In the genomic region with DNA sequence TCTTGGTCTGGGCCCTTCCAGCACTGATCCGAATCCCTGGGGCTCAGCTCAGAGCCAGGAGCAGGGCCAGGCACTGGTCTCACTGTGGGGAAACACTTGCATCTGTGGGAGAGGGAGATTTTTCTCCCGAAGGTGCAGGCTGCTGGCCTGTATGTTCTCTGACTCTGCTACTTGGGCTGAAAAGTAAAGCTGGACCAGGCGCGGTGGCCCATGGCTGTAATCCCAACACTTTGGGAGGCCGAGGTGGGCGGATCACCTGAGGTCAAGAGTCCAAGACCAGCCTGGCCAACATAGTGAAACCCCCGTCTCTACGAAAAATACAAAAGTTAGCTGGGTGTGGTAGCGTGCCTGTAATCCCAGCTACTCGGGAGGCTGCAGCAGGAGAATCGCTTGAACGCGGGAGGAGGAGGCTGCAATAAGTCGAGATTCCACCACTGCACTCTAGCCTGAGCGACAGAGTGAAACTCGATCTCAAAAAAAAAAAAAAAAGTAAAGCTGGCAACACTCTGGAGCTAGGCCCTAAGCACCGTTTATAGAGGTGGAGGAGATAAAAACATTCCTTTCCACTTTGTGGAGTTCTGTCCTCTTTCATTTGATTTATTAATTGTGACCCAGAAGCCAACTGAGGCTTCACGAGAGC, we compare ENCODE assay signal across 30 cellular contexts. TPM values are rescaled to one million over a fixed set of nuclear protein-coding genes. Genes with fewer than 3 reads are reported as not detected.
A peak's percentile ranks its signal among the peaks of the same experiment; 100 is the strongest.
DNase-seq lines count a peak whose midpoint lies in the region; ATAC-seq and TF ChIP-seq lines count a peak whose summit lies in the region.
"Had no signal": no experiment of that assay in that cellular context is flagged by ENCODE, and none has a peak within 500 bp of the region (broad histone marks: within the 10 kb centered on the region; RNA-seq: fewer than 3 reads in every experiment).

No MANE protein-coding gene starts in this region.

- TF ChIP-seq RAD21 in IMR-90 (IDR thresholded peaks at IDR 0.05; ENCODE audit: low read length): no peak

- H3K4ac ChIP-seq in IMR-90 (ENCODE audit: low read depth, low read length): peak overlapping the region; percentile 32; the same call in 1 of the 2 replicates

- no peak for TF ChIP-seq CTCF in IMR-90 (conservative IDR thresholded peaks at IDR 0.05; ENCODE audit: low read depth, low read length)
- no peak for TF ChIP-seq CTCF in gastrocnemius medialis (IDR thresholded peaks at IDR 0.05 in 4 of 5, conservative IDR thresholded peaks at IDR 0.05 in 1 of 5)

- no peak overlapping the region for H3K27ac ChIP-seq in IMR-90 (ENCODE audit: insufficient read depth, low read length)
- H3K27ac ChIP-seq in muscle layer of colon (ENCODE audit: low read depth, low read length): peak overlapping the region; percentile 89
- H3K27ac ChIP-seq in gastrocnemius medialis: peak overlapping the region; percentile 90 to 93 (median 92)
- H3K27ac ChIP-seq: SJSA1, skin epidermis, suprapubic skin had no signal

- H2AFZ ChIP-seq in IMR-90 (replicated peaks; ENCODE audit: low read length, poor library complexity): no peak overlapping the region

- H3K4me1 ChIP-seq in IMR-90 (ENCODE audit: control insufficient read depth, insufficient read depth, low read length) (peaks cover 10% of the 10 kb centered on the region), muscle layer of colon (ENCODE audit: insufficient read depth, low read length) (peaks cover 74% of the 10 kb centered on the region), gastrocnemius medialis (peaks cover 60 to 72% of the 10 kb centered on the region in 2 donors)
- H3K4me1 ChIP-seq: Peyer's patch, suprapubic skin had no signal

- no peak overlapping the region; the same call in 1 of the 2 replicates for H2AK5ac ChIP-seq in IMR-90 (ENCODE audit: low read depth, low read length)

- H3K27me3 ChIP-seq in IMR-90 (ENCODE audit: control insufficient read depth, insufficient read depth, low read length) (peaks cover 7% of the 10 kb centered on the region; the same call in 1 of the 2 replicates), muscle layer of colon (ENCODE audit: control insufficient read depth in 1 of 2, insufficient read depth in 2 of 2, low read length in 2 of 2) (no peaks in the 10 kb centered on the region), gastrocnemius medialis (no peaks in the 10 kb centered on the region)
- H3K27me3 ChIP-seq: Peyer's patch, SJSA1 had no signal

- CTCF ChIA-PET in IMR-90 (lab: Yijun Ruan, JAX): interaction anchor here (0.6 kb wide), 1 partner anchor 622 kb away, joined by 4 read pairs; no protein-coding TSS in a partner anchor

- H4K20me1 ChIP-seq in IMR-90 (ENCODE audit: insufficient read depth, low read length): no peaks in the 10 kb centered on the region

- H3K9ac ChIP-seq in IMR-90 (ENCODE audit: low read depth, low read length): no peak overlapping the region
- peak overlapping the region; percentile 28 for H3K9ac ChIP-seq in muscle layer of colon (ENCODE audit: low read length)

- POLR2A ChIA-PET in IMR-90 (lab: Charles Lee; ENCODE audit: unreplicated experiment): interaction anchor here (0.6 kb wide), 1 partner anchor 335 kb away, joined by 4 read pairs; no protein-coding TSS in a partner anchor

- H3K23ac ChIP-seq in IMR-90 (ENCODE audit: low read depth, low read length): no peak overlapping the region

- peaks cover 3% of the 10 kb centered on the region; the same call in 1 of the 2 replicates for H3K9me1 ChIP-seq in IMR-90 (ENCODE audit: insufficient read depth, low read length)

- no peak overlapping the region for H3K4me2 ChIP-seq in IMR-90 (ENCODE audit: low read depth, low read length)

- no peak overlapping the region for H2BK15ac ChIP-seq in IMR-90 (ENCODE audit: low read depth, low read length)

- no peak for TF ChIP-seq POLR2A in IMR-90 (IDR thresholded peaks at IDR 0.05; ENCODE audit: low read depth, low read length)
- no peak for TF ChIP-seq POLR2A in gastrocnemius medialis (IDR thresholded peaks at IDR 0.05)

- H4K8ac ChIP-seq in IMR-90 (ENCODE audit: low read depth in 2 of 2, low read length in 2 of 2): no peak overlapping the region

- H2BK5ac ChIP-seq in IMR-90 (ENCODE audit: low read depth, low read length, poor library complexity, severe bottlenecking): no peak overlapping the region

- no peaks in the 10 kb centered on the region for H3K79me1 ChIP-seq in IMR-90 (ENCODE audit: low read depth in 1 of 2, low read length in 2 of 2)

- in situ Hi-C loops in IMR-90 (cut with MboI; ENCODE audit: low sequenced_read_pairs) (no loop called here), gastrocnemius medialis (cut with MboI; ENCODE audit: low sequenced_read_pairs in 4 of 4) (no loop called here)

- H3K56ac ChIP-seq in IMR-90 (ENCODE audit: extremely low read depth, insufficient read depth, low read length): no peak overlapping the region

- no peak overlapping the region for H2AK9ac ChIP-seq in IMR-90 (replicated peaks; ENCODE audit: low read depth, low read length, poor library complexity)

- intact Hi-C loops in IMR-90 (cut with micrococcal nuclease) (no loop called here), Right ventricle myocardium superior (cut with DNase I) (no loop called here), gastrocnemius medialis (cut with DNase I; ENCODE audit: low total_unique reads) (loop anchor here (2.0 kb wide), 1 partner anchor 32 kb away; no protein-coding TSS in a partner anchor)

- 74% methylated on average over 5 of the region's 18 CpGs; no CpG with 5 or more reads in 1 of the 2 experiments for WGBS in IMR-90 (ENCODE audit: extremely low coverage in 2 of 2, insufficient read length in 1 of 2), 2 experiments

- no peaks in the 10 kb centered on the region for H3K9me3 ChIP-seq in IMR-90 (ENCODE audit: control insufficient read depth, insufficient read depth, low read length)
- H3K9me3 ChIP-seq in muscle layer of colon (ENCODE audit: low read length): no peaks in the 10 kb centered on the region
- H3K9me3 ChIP-seq in gastrocnemius medialis: no peaks in the 10 kb centered on the region
- H3K9me3 ChIP-seq: Peyer's patch, SJSA1, suprapubic skin had no signal

- ATAC-seq in IMR-90 (ENCODE audit: low read depth): no peak
- ATAC-seq in Right ventricle myocardium superior (ENCODE audit: poor library complexity): peak; percentile 38
- peak; percentile 59 to 64 for ATAC-seq in gastrocnemius medialis
- no peak for ATAC-seq in HG02970 (IDR thresholded peaks at IDR 0.05; ENCODE audit: low FRiP score, unreplicated experiment)
- ATAC-seq: activated CD8-positive, alpha-beta memory T cell treated with anti-CD3 and anti-CD28 coated beads, Interleukin-2, amount 10 ng/mL, durations not matched to agents 7 days and 5 days; natural killer cell treated with Interleukin-12 subunit alpha and Interleukin-12 subunit beta and Interleukin-15 and Interleukin-18, amount 100 ng/mL, for 72 hours had no signal

- no TSS peak for BruUV-seq in IMR-90 (replicated peaks; lab: Mats Ljungman, UMichigan)

- no peak overlapping the region; the same call in 1 of the 2 replicates for H4K91ac ChIP-seq in IMR-90 (ENCODE audit: insufficient read depth, low read depth, low read length)

- H2BK20ac ChIP-seq in IMR-90 (ENCODE audit: low read depth, low read length): no peak overlapping the region

- no peak overlapping the region for H3K18ac ChIP-seq in IMR-90 (ENCODE audit: low read depth, low read length)

- dilution Hi-C loops in IMR-90 (cut with HindIII; ENCODE audit: low sequenced_read_pairs, unreplicated experiment): no loop called here

- no peak overlapping the region for H4K5ac ChIP-seq in IMR-90 (ENCODE audit: low read depth, low read length)

- DNase-seq in IMR-90 (no peak), Right ventricle myocardium superior (no peak), gastrocnemius medialis (peak in 1 of 2 donors; percentile 45), NCI-H2029 (lab: John Stamatoyannopoulos, UW) (no peak), mesenteric fat pad (ENCODE audit: low spot score) (no peak), COR-L47 (lab: John Stamatoyannopoulos, UW) (no peak)
- DNase-seq: ACHN; activated CD4-positive, alpha-beta T cell treated with anti-CD3 and anti-CD28 coated beads for 4 hours; activated CD8-positive, alpha-beta memory T cell treated with anti-CD3 and anti-CD28 coated beads, Interleukin-2, amount 10 ng/mL, durations not matched to agents 7 days and 5 days; activated naive CD4-positive, alpha-beta T cell treated with anti-CD3 and anti-CD28 coated beads, Interleukin-2, amount 50 U/mL, for 16 hours; anterior cingulate cortex; central memory CD4-positive, alpha-beta T cell; DMS79; head of caudate nucleus; KG1; mesendoderm; NCI-H1694 treated with DMSO at 0.1 percent for 48 hours; NCI-H524 treated with DMSO at 0.1 percent for 48 hours; NK-92 treated with Interleukin-12 subunit alpha and Interleukin-12 subunit beta, amount 100 ng/mL, for 24 hours; Peyer's patch; posterior cingulate gyrus; stimulated activated CD4-positive, alpha-beta T cell treated with anti-CD3 and anti-CD28 coated beads, Interleukin-1b, Interleukin-23, amount 100 ng/mL, for 48 hours had no signal

- no peak overlapping the region for H2BK120ac ChIP-seq in IMR-90 (ENCODE audit: low read depth, low read length)

- H3K36me3 ChIP-seq in IMR-90 (ENCODE audit: control insufficient read depth, insufficient read depth, low read length): no peaks in the 10 kb centered on the region
- H3K36me3 ChIP-seq in muscle layer of colon (ENCODE audit: insufficient read depth, low read length): peaks cover 16% of the 10 kb centered on the region
- no peaks in the 10 kb centered on the region for H3K36me3 ChIP-seq in gastrocnemius medialis
- H3K36me3 ChIP-seq: Peyer's patch, suprapubic skin had no signal

- H3K14ac ChIP-seq in IMR-90 (replicated peaks; ENCODE audit: low read depth, low read length): no peak overlapping the region

- H3K4me3 ChIP-seq in IMR-90 (ENCODE audit: insufficient read depth, low read depth, low read length) (no peak overlapping the region), muscle layer of colon (ENCODE audit: low read depth in 1 of 2, low read length in 2 of 2) (peak overlapping the region in 1 of 2 donors; percentile 12), gastrocnemius medialis (no peak overlapping the region)
- H3K4me3 ChIP-seq: Peyer's patch, SJSA1, skin epidermis, suprapubic skin had no signal

TF ChIP-seq in IMR-90, 13 proteins besides CTCF, POLR2A, EP300 and RAD21 (continues in another document):
- TF ChIP-seq FOS (IDR thresholded peaks at IDR 0.05; ENCODE audit: low read depth, low read length) (no peak), USF2 (IDR thresholded peaks at IDR 0.05; ENCODE audit: low read depth, low read length) (no peak)

RNA-seq across cellular contexts. Expression of gene JPH2, which starts 41.7 kb away (rescaled TPM):
- total RNA-seq in IMR-90 (2012; rRNA removed): 0.54 and 0.83 TPM in 2 replicates
- 0.44 TPM in 2 replicates for polyA plus RNA-seq in IMR-90 (2012; rRNA removed)
- 0.31 and 0.60 TPM in 2 replicates for polyA plus RNA-seq in IMR-90 (2012; cell fraction: cytosol; rRNA removed)
- 0.40 and 0.71 TPM in 2 replicates for polyA plus RNA-seq in IMR-90 (2012; cell fraction: nucleus; rRNA removed; ENCODE audit: low replicate concordance)
- 181 TPM for total RNA-seq in Right ventricle myocardium superior
- total RNA-seq in gastrocnemius medialis: 10 to 100 TPM; 18.3 to 86.6 (median 38.0) TPM
- total RNA-seq in mesenteric fat pad: 5.6 TPM
- total RNA-seq: activated CD8-positive, alpha-beta memory T cell treated with anti-CD3 and anti-CD28 coated beads, Interleukin-2, amount 10 ng/mL, durations not matched to agents 7 days and 5 days; activated T-helper 1 cell treated with anti-CD3 and anti-CD28 coated beads, Interleukin-12 subunit alpha, Interleukin-12 subunit beta, Interleukin-2, Interleukin-4 antibody, amounts not matched to agents 30 ng/mL and 10 ng/mL and 1 ng/mL, durations not matched to agents 14 hours and 24 hours and 36 hours; T-helper 2 cell treated with Interferon-gamma antibody and Interleukin-4, amounts not matched to agents 100 ng/mL and 5 ng/mL, for 36 hours had no signal

Comparison
In these comparisons a context has a peak if more than half of its experiments do, and no peak if none do; other contexts are left out.
1. ATAC-seq: peak in Right ventricle myocardium superior (single experiment) and gastrocnemius medialis (2 of 2); none in IMR-90 (single experiment) and HG02970 (single experiment).